In the genomic region with DNA sequence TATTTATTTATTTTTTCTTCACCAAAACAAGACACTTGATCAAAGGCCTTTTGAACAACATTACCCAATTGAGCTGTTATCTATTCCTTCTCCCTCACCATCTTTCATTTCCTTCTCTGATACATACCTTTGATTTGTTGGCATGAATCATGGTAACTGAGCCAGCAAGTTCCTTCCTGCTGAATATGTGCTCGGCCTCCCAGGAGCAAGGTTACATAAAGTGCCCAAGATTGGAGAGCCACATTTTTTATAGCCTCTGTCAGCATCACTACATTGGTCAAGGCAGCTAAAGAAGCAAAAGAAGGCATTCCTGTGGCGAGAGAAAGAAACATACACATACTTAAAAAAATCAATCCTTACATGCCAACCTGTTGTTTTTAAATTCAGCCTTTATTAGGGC, we compare ENCODE assay signal across 17 cellular contexts.
DNase-seq lines count a peak whose midpoint lies in the region; TF ChIP-seq lines count a peak whose summit lies in the region.
"Had no signal": no experiment of that assay in that cellular context is flagged by ENCODE, and none has a peak within 500 bp of the region (broad histone marks: within the 10 kb centered on the region; RNA-seq: fewer than 3 reads in every experiment).

No MANE protein-coding gene starts in this region.

- TF ChIP-seq CTCF in RWPE1 (conservative IDR thresholded peaks at IDR 0.05; ENCODE audit: low read depth): no peak

- CTCF ChIA-PET in RWPE1 (lab: Yijun Ruan, JAX): no interaction called here

- peak; percentile 3 for DNase-seq in GM04503 (ENCODE audit: low read depth)
- peak; percentile 87 for DNase-seq in RWPE1 (ENCODE audit: low spot score)
- peak; percentile 91 for DNase-seq in epithelial cell of prostate (ENCODE audit: low read depth, low spot score)
- DNase-seq in pons (ENCODE audit: low spot score): peak; percentile 11
- no peak for DNase-seq in NK-92 (lab: John Stamatoyannopoulos, UW; ENCODE audit: unreplicated experiment)
- no peak for DNase-seq in KG1 (lab: John Stamatoyannopoulos, UW)
- no peak for DNase-seq in retina
- DNase-seq in amygdala (lab: John Stamatoyannopoulos, UW): no peak
- DNase-seq: activated naive CD8-positive, alpha-beta T cell treated with anti-CD3 and anti-CD28 coated beads, Interleukin-2, amount 50 U/mL, for 24 hours; activated T-cell treated with anti-CD3 and anti-CD28 coated beads, Interleukin-2, amount 50 U/mL, for 1 hour; DMS53; NCI-H1436 treated with DMSO at 0.1 percent for 48 hours; NCI-H510A treated with DMSO at 0.1 percent for 48 hours; small intestine; T-helper 1 cell had no signal

- no peak overlapping the region for H3K27ac ChIP-seq in RWPE1
- peak overlapping the region; percentile 44 for H3K27ac ChIP-seq in epithelial cell of prostate
- H3K27ac ChIP-seq: esophagus muscularis mucosa, KMS-11 had no signal

- POLR2A ChIA-PET in RWPE1 (lab: Yijun Ruan, JAX; ENCODE audit: low non-redundant PET): no interaction called here

Comparison
In these comparisons a context has a peak if more than half of its experiments do, and no peak if none do; other contexts are left out.
1. DNase-seq: peak in GM04503 (single experiment), RWPE1 (single experiment), epithelial cell of prostate (single experiment) and pons (single experiment); none in NK-92 (single experiment), KG1 (single experiment), retina (single experiment) and amygdala (0 of 56).